11 cellular contexts compared by ENCODE assay signal in genomic region chr3:128648402-128648801, GRCh38. TPM values are rescaled to one million over a fixed set of nuclear protein-coding genes. Genes with fewer than 3 reads are reported as not detected.
DNase-seq lines count a peak whose midpoint lies in the region; ATAC-seq and TF ChIP-seq lines count a peak whose summit lies in the region.
"Had no signal": no experiment of that assay in that cellular context is flagged by ENCODE, and none has a peak within 500 bp of the region (broad histone marks: within the 10 kb centered on the region; RNA-seq: fewer than 3 reads in every experiment).

No MANE protein-coding gene starts in this region.

- TF ChIP-seq CTCF in left ventricle myocardium inferior (IDR thresholded peaks at IDR 0.05; ENCODE audit: borderline replicate concordance), result no peak
- TF ChIP-seq CTCF in upper lobe of left lung (IDR thresholded peaks at IDR 0.05), result no peak

- no peaks in the 10 kb centered on the region for H3K27me3 Mint-ChIP-seq in activated T-helper 2 cell treated with anti-CD3 and anti-CD28 coated beads, Interferon-gamma antibody, Interleukin-2, Interleukin-4, amounts not matched to agents 10 μg/mL and 5 μg/mL and 100 μg/mL, durations not matched to agents 14 hours and 24 hours and 36 hours (ENCODE audit: low read depth)
- H3K27me3 Mint-ChIP-seq in immature natural killer cell (ENCODE audit: low read depth in 3 of 3), result peaks cover 4 to 9% (median 7%) of the 10 kb centered on the region in 3 donors

- 67 to 68% methylated on average over 4 of the region's 4 CpGs for WGBS in upper lobe of left lung, 2 donors

- no peaks in the 10 kb centered on the region for H3K9me3 Mint-ChIP-seq in activated T-helper 2 cell treated with anti-CD3 and anti-CD28 coated beads, Interferon-gamma antibody, Interleukin-2, Interleukin-4, amounts not matched to agents 10 μg/mL and 5 μg/mL and 100 μg/mL, durations not matched to agents 14 hours and 24 hours and 36 hours
- H3K9me3 Mint-ChIP-seq in immature natural killer cell, result no peaks in the 10 kb centered on the region

- no peak overlapping the region for H3K27ac Mint-ChIP-seq in activated T-helper 2 cell treated with anti-CD3 and anti-CD28 coated beads, Interferon-gamma antibody, Interleukin-2, Interleukin-4, amounts not matched to agents 10 μg/mL and 5 μg/mL and 100 μg/mL, durations not matched to agents 14 hours and 24 hours and 36 hours
- peak overlapping the region in 4 of 6 donors; percentile 70 to 91 (median 84) for H3K27ac Mint-ChIP-seq in immature natural killer cell

- no peak for ATAC-seq in upper lobe of left lung (ENCODE audit: low FRiP score in 2 of 2)

- TF ChIP-seq EP300 in upper lobe of left lung (IDR thresholded peaks at IDR 0.05), result no peak

- peaks cover 17% of the 10 kb centered on the region for H3K4me1 Mint-ChIP-seq in activated T-helper 2 cell treated with anti-CD3 and anti-CD28 coated beads, Interferon-gamma antibody, Interleukin-2, Interleukin-4, amounts not matched to agents 10 μg/mL and 5 μg/mL and 100 μg/mL, durations not matched to agents 14 hours and 24 hours and 36 hours (ENCODE audit: low read depth)
- H3K4me1 Mint-ChIP-seq in immature natural killer cell, result peaks cover 32 to 38% of the 10 kb centered on the region in 2 donors

- H3K4me1 ChIP-seq in left ventricle myocardium inferior (peaks cover 43% of the 10 kb centered on the region), upper lobe of left lung (peaks cover 16 to 35% (median 20%) of the 10 kb centered on the region in 4 donors)

- H3K36me3 Mint-ChIP-seq in activated T-helper 2 cell treated with anti-CD3 and anti-CD28 coated beads, Interferon-gamma antibody, Interleukin-2, Interleukin-4, amounts not matched to agents 10 μg/mL and 5 μg/mL and 100 μg/mL, durations not matched to agents 14 hours and 24 hours and 36 hours (ENCODE audit: low read depth), result peaks cover 48% of the 10 kb centered on the region
- peaks cover 0 to 10% (median 4%) of the 10 kb centered on the region in 3 donors for H3K36me3 Mint-ChIP-seq in immature natural killer cell

- H3K36me3 ChIP-seq in left ventricle myocardium inferior (peaks cover 15% of the 10 kb centered on the region), upper lobe of left lung (peaks cover 5 to 21% (median 14%) of the 10 kb centered on the region in 4 donors)

- intact Hi-C loops in left ventricle myocardium inferior (cut with micrococcal nuclease), result no loop called here
- intact Hi-C loops in cardiac septum (cut with DNase I), result no loop called here
- intact Hi-C loops in activated T-helper 2 cell treated with anti-CD3 and anti-CD28 coated beads, Interferon-gamma antibody, Interleukin-2, Interleukin-4, amounts not matched to agents 10 μg/mL and 5 μg/mL and 100 μg/mL, durations not matched to agents 14 hours and 24 hours and 36 hours (cut with micrococcal nuclease), result loop anchor here (2.0 kb wide), 1 partner anchor 750 kb away; no protein-coding TSS in a partner anchor

- no peak for TF ChIP-seq POLR2A in upper lobe of left lung (IDR thresholded peaks at IDR 0.05)

- DNase-seq in left ventricle myocardium inferior (no peak), cardiac septum (ENCODE audit: low spot score) (no peak), immature natural killer cell (no peak), upper lobe of left lung (no peak), DMS79 treated with DMSO at 0.1 percent for 48 hours (lab: John Stamatoyannopoulos, UW) (no peak), NCI-H510A treated with DMSO at 0.1 percent for 48 hours (lab: John Stamatoyannopoulos, UW) (no peak), caudate nucleus (lab: John Stamatoyannopoulos, UW) (no peak)
- DNase-seq in activated T-helper 2 cell treated with anti-CD3 and anti-CD28 coated beads, Interferon-gamma antibody, Interleukin-2, Interleukin-4, amounts not matched to agents 10 μg/mL and 5 μg/mL and 100 μg/mL, durations not matched to agents 14 hours and 24 hours and 36 hours (ENCODE audit: low spot score), result no peak
- DNase-seq: aorta, NCI-H1694, spleen had no signal

- H3K27me3 ChIP-seq in left ventricle myocardium inferior (ENCODE audit: low read depth) (no peaks in the 10 kb centered on the region), upper lobe of left lung (no peaks in the 10 kb centered on the region)
- H3K27me3 ChIP-seq: spleen had no signal

- H3K27ac ChIP-seq in left ventricle myocardium inferior (replicated peaks), result peak overlapping the region; percentile 96
- H3K27ac ChIP-seq in upper lobe of left lung, result peak overlapping the region in 2 of 4 donors; percentile 97 to 100
- no peak overlapping the region for H3K27ac ChIP-seq in caudate nucleus (ENCODE audit: low read depth, low read length)

- H3K4me3 Mint-ChIP-seq in activated T-helper 2 cell treated with anti-CD3 and anti-CD28 coated beads, Interferon-gamma antibody, Interleukin-2, Interleukin-4, amounts not matched to agents 10 μg/mL and 5 μg/mL and 100 μg/mL, durations not matched to agents 14 hours and 24 hours and 36 hours (ENCODE audit: low read depth), result peak overlapping the region; percentile 85
- peak overlapping the region; percentile 87 to 90 (median 88) for H3K4me3 Mint-ChIP-seq in immature natural killer cell

- H3K4me3 ChIP-seq in left ventricle myocardium inferior (peak overlapping the region; percentile 89), upper lobe of left lung (peak overlapping the region in 3 of 4 donors; percentile 79 to 100 (median 88))

- H3K9me3 ChIP-seq in left ventricle myocardium inferior (replicated peaks) (no peaks in the 10 kb centered on the region), upper lobe of left lung (no peaks in the 10 kb centered on the region)
- H3K9me3 ChIP-seq: spleen had no signal

RNA-seq across cellular contexts. Expression of gene RPN1, which starts 2.2 kb away (rescaled TPM):
- total RNA-seq in left ventricle myocardium inferior (86.3 TPM), cardiac septum (84.9 TPM), upper lobe of left lung (100 to 1,000 TPM in 5 of 6 donors, 10 to 100 TPM in 1; 81.7 to 321 (median 218) TPM)
- 212 and 217 TPM in 2 replicates for total RNA-seq in activated T-helper 2 cell treated with anti-CD3 and anti-CD28 coated beads, Interferon-gamma antibody, Interleukin-2, Interleukin-4, amounts not matched to agents 10 μg/mL and 5 μg/mL and 100 μg/mL, durations not matched to agents 14 hours and 24 hours and 36 hours
- polyA plus RNA-seq in immature natural killer cell, result 100 to 1,000 TPM; 293 to 404 (median 308) TPM
